In the genomic region with DNA sequence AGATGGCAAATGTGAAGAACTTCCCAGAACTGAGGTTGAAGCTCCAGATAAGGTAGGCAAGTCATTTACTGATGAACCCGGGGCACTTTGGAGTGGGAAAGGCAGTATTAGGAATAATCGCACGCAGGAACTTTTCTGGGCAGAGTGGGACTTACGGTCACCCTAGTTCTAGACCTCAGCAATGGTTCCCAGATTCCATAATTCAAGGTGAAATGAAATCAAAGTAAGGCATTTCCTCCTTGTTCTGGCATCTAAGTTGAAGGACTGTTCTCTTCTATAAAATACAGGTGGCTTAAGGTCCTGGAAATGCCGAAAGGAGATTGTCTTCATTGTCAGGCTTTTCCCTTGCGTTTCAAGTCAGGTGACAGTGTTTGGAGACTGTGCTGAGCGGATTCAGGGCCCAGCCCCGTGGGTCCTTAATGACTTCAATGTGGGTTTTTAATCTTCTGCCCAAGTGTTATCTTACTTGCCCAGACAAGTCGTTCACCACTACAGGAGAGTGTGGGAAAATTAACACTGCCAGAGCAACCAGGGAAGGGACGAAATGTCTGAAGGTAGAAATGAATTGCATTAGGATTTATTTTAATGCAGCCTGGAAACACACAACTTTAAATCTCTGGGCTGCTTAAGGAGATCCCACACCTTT, we compare ENCODE assay signal across 23 cellular contexts. TPM values are rescaled to one million over a fixed set of nuclear protein-coding genes. Genes with fewer than 3 reads are reported as not detected.
DNase-seq lines count a peak whose midpoint lies in the region; ATAC-seq and TF ChIP-seq lines count a peak whose summit lies in the region.
"Had no signal": no experiment of that assay in that cellular context is flagged by ENCODE, and none has a peak within 500 bp of the region (broad histone marks: within the 10 kb centered on the region; RNA-seq: fewer than 3 reads in every experiment).

No MANE protein-coding gene starts in this region.

- peak overlapping the region; percentile 7 for H3K27ac ChIP-seq in mammary epithelial cell (ENCODE audit: insufficient read depth, low read depth, low read length)
- peak overlapping the region; percentile 64 for H3K27ac ChIP-seq in WERI-Rb-1
- H3K27ac ChIP-seq in foreskin keratinocyte: peak overlapping the region; percentile 60
- H3K27ac ChIP-seq in osteoblast (ENCODE audit: low read depth, low read length): no peak overlapping the region
- H3K27ac ChIP-seq: A549, BLaER1 had no signal

- H3K27me3 Mint-ChIP-seq in MCF 10A (ENCODE audit: insufficient read depth, unreplicated experiment): peaks cover 12% of the 10 kb centered on the region
- H3K27me3 Mint-ChIP-seq in naive thymus-derived CD8-positive, alpha-beta T cell: peaks cover 16 to 57% (median 29%) of the 10 kb centered on the region in 5 donors

- no peak overlapping the region for H3K27ac Mint-ChIP-seq in MCF 10A (ENCODE audit: low read depth, unreplicated experiment)
- peak overlapping the region in 1 of 10 donors; percentile 22 for H3K27ac Mint-ChIP-seq in naive thymus-derived CD8-positive, alpha-beta T cell
- H3K27ac Mint-ChIP-seq: CD8-positive, alpha-beta T cell had no signal

- peak overlapping the region; percentile 73 for H2AFZ ChIP-seq in mammary epithelial cell (ENCODE audit: low read depth, low read length)
- H2AFZ ChIP-seq in osteoblast (ENCODE audit: low read length): no peak overlapping the region

- H3K4me3 ChIP-seq in mammary epithelial cell (replicated peaks in 1 of 3; ENCODE audit: insufficient read depth in 1 of 3, low read depth in 2 of 3, low read length in 3 of 3) (peak overlapping the region in 2 of 3 experiments; percentile 8 to 21), WERI-Rb-1 (ENCODE audit: low read depth, low read length) (peak overlapping the region; percentile 33), BE2C (ENCODE audit: low read depth, low read length) (no peak overlapping the region), osteoblast (ENCODE audit: insufficient read depth, low read length) (no peak overlapping the region)
- H3K4me3 ChIP-seq: A549, BLaER1 had no signal

- POLR2A ChIA-PET in MCF 10A (lab: Yijun Ruan, JAX): interaction anchor here (0.7 to 1.2 kb wide), 3 partner anchors 8 to 1095 kb away, joined by 3 read pairs; no protein-coding TSS in a partner anchor
- POLR2A ChIA-PET in naive thymus-derived CD8-positive, alpha-beta T cell (lab: Charles Lee): no interaction called here

- H3K9ac ChIP-seq in mammary epithelial cell (ENCODE audit: insufficient read depth, low read length): no peak overlapping the region
- H3K9ac ChIP-seq: BLaER1 had no signal

- peak; percentile 62 for ATAC-seq in foreskin keratinocyte
- ATAC-seq in naive thymus-derived CD8-positive, alpha-beta T cell: no peak
- no peak for ATAC-seq in GM21576 (IDR thresholded peaks at IDR 0.05; ENCODE audit: unreplicated experiment)
- ATAC-seq: A549; CD8-positive, alpha-beta T cell; PC-3; SK-N-SH treated with all-trans-retinoic acid at 6 μM for 48 hours had no signal

- intact Hi-C loops in mammary epithelial cell (cut with micrococcal nuclease) (loop anchor here (1.0 kb wide), 1 partner anchor 20 kb away; no protein-coding TSS in a partner anchor), MCF 10A (cut with micrococcal nuclease) (no loop called here)

- H4K20me1 ChIP-seq in mammary epithelial cell (ENCODE audit: insufficient read depth, low read length): no peaks in the 10 kb centered on the region
- no peaks in the 10 kb centered on the region for H4K20me1 ChIP-seq in osteoblast (ENCODE audit: insufficient read depth, low read length)
- H4K20me1 ChIP-seq: BLaER1 had no signal

- H3K9me3 ChIP-seq in mammary epithelial cell (replicated peaks; ENCODE audit: insufficient read depth, low read length) (no peaks in the 10 kb centered on the region), WERI-Rb-1 (ENCODE audit: severe bottlenecking) (peaks cover 8% of the 10 kb centered on the region), BE2C (no peaks in the 10 kb centered on the region), osteoblast (ENCODE audit: low read depth, low read length) (no peaks in the 10 kb centered on the region)
- H3K9me3 ChIP-seq: A549, BLaER1 had no signal

- CTCF ChIA-PET in mammary epithelial cell (lab: Charles Lee; ENCODE audit: low non-redundant PET): no interaction called here
- CTCF ChIA-PET in MCF 10A (lab: Yijun Ruan, JAX): interaction anchor here (0.9 to 1.2 kb wide), 2 partner anchors 13 to 14 kb away, joined by 4 to 5 read pairs; no protein-coding TSS in a partner anchor

- no peaks in the 10 kb centered on the region for H3K4me1 Mint-ChIP-seq in MCF 10A (ENCODE audit: insufficient read depth, unreplicated experiment)
- no peaks in the 10 kb centered on the region for H3K4me1 Mint-ChIP-seq in naive thymus-derived CD8-positive, alpha-beta T cell

- dilution Hi-C loops in mammary epithelial cell (cut with HindIII; ENCODE audit: low sequenced_read_pairs): no loop called here

- in situ Hi-C loops in mammary epithelial cell (cut with MboI; ENCODE audit: low sequenced_read_pairs in 2 of 2): no loop called here

- H3K4me2 ChIP-seq in mammary epithelial cell (ENCODE audit: insufficient read depth, low read depth, low read length) (peak overlapping the region; percentile 75), osteoblast (ENCODE audit: insufficient read depth, low read length) (no peak overlapping the region)
- H3K4me2 ChIP-seq: A549, BLaER1 had no signal

- H3K36me3 Mint-ChIP-seq in MCF 10A (ENCODE audit: insufficient read depth, unreplicated experiment): no peaks in the 10 kb centered on the region
- H3K36me3 Mint-ChIP-seq in naive thymus-derived CD8-positive, alpha-beta T cell: no peaks in the 10 kb centered on the region
- H3K36me3 Mint-ChIP-seq: CD8-positive, alpha-beta T cell had no signal

- DNase-seq in mammary epithelial cell (peak; percentile 76), MCF 10A (ENCODE audit: unreplicated experiment) (no peak), WERI-Rb-1 (peak; percentile 76), foreskin keratinocyte (peak; percentile 50 to 59), BE2C (no peak), osteoblast (ENCODE audit: insufficient read length, low spot score, missing footprints) (no peak)
- no peak for DNase-seq in naive thymus-derived CD8-positive, alpha-beta T cell
- DNase-seq: CD8-positive, alpha-beta T cell; DND-41; KG1; NCI-H1436 treated with DMSO at 0.1 percent for 48 hours; NCI-H2227 treated with DMSO at 0.1 percent for 48 hours; NCI-H510A treated with DMSO at 0.1 percent for 48 hours; NCI-H82; PC-3; RPMI8226; SHP77 treated with DMSO at 0.1 percent for 48 hours had no signal

- H3K79me2 ChIP-seq in mammary epithelial cell (ENCODE audit: insufficient read depth, low read length): no peaks in the 10 kb centered on the region
- H3K79me2 ChIP-seq in osteoblast (ENCODE audit: insufficient read depth, low read length): no peaks in the 10 kb centered on the region

- H3K27me3 ChIP-seq in mammary epithelial cell (ENCODE audit: insufficient read depth, low read length) (no peaks in the 10 kb centered on the region), WERI-Rb-1 (ENCODE audit: insufficient read depth, low read depth, severe bottlenecking) (no peaks in the 10 kb centered on the region), foreskin keratinocyte (peaks cover 10% of the 10 kb centered on the region), BE2C (no peaks in the 10 kb centered on the region), osteoblast (ENCODE audit: insufficient read depth, low read length) (no peaks in the 10 kb centered on the region)
- H3K27me3 ChIP-seq: BLaER1 had no signal

- H3K36me3 ChIP-seq in mammary epithelial cell (ENCODE audit: insufficient read depth, low read length) (no peaks in the 10 kb centered on the region), WERI-Rb-1 (no peaks in the 10 kb centered on the region; the same call in 1 of the 2 replicates), BE2C (no peaks in the 10 kb centered on the region), osteoblast (ENCODE audit: insufficient read depth, low read length) (no peaks in the 10 kb centered on the region)
- H3K36me3 ChIP-seq: BLaER1 had no signal

- BruUV-seq in mammary epithelial cell (replicated peaks; lab: Mats Ljungman, UMichigan) (no TSS peak), MCF 10A (replicated peaks; lab: Mats Ljungman, UMichigan) (no TSS peak)

- WGBS in mammary epithelial cell (ENCODE audit: low coverage, missing lambda C conversion rate): 35% methylated on average over 10 of the region's 10 CpGs

- no peak for TF ChIP-seq CTCF in mammary epithelial cell (conservative IDR thresholded peaks at IDR 0.05 in 1 of 2, IDR thresholded peaks at IDR 0.05 in 1 of 2; ENCODE audit: extremely low read depth in 1 of 2, insufficient read depth in 1 of 2, low read depth in 1 of 2, low read length in 2 of 2)
- no peak for TF ChIP-seq CTCF in MCF 10A (IDR thresholded peaks at IDR 0.05; ENCODE audit: unreplicated experiment)
- TF ChIP-seq CTCF in WERI-Rb-1 (IDR thresholded peaks at IDR 0.05; ENCODE audit: low read depth, low read length): no peak
- TF ChIP-seq CTCF in foreskin keratinocyte (conservative IDR thresholded peaks at IDR 0.05): no peak
- TF ChIP-seq CTCF in BE2C (IDR thresholded peaks at IDR 0.05; ENCODE audit: low read depth, low read length): no peak
- TF ChIP-seq CTCF in osteoblast (IDR thresholded peaks at IDR 0.05; ENCODE audit: extremely low read depth, low read depth, low read length): no peak

- H3K4me3 Mint-ChIP-seq in MCF 10A (ENCODE audit: unreplicated experiment): no peak overlapping the region
- no peak overlapping the region for H3K4me3 Mint-ChIP-seq in naive thymus-derived CD8-positive, alpha-beta T cell
- H3K4me3 Mint-ChIP-seq: CD8-positive, alpha-beta T cell had no signal

- peaks cover 1% of the 10 kb centered on the region for H3K9me3 Mint-ChIP-seq in MCF 10A (ENCODE audit: unreplicated experiment)
- H3K9me3 Mint-ChIP-seq in naive thymus-derived CD8-positive, alpha-beta T cell: peaks cover 0 to 6% (median 1%) of the 10 kb centered on the region in 9 donors
- H3K9me3 Mint-ChIP-seq: CD8-positive, alpha-beta T cell had no signal

- H3K4me1 ChIP-seq in mammary epithelial cell (ENCODE audit: insufficient read depth, low read length) (peaks cover 10% of the 10 kb centered on the region), foreskin keratinocyte (peaks cover 13% of the 10 kb centered on the region), BE2C (no peaks in the 10 kb centered on the region), osteoblast (ENCODE audit: insufficient read depth, low read length) (no peaks in the 10 kb centered on the region)
- H3K4me1 ChIP-seq: A549 had no signal

RNA-seq across cellular contexts. Expression of gene STOX2, which starts 52.1 kb away (rescaled TPM):
- total RNA-seq in mammary epithelial cell (10 to 100 TPM in 1 of 2 donors, 1 to 10 TPM in 1; 2.5 to 15.5 TPM), MCF 10A (2022) (1.1 TPM in 2 replicates), foreskin keratinocyte (0.75 and 0.99 TPM in 2 replicates), osteoblast (0.36 and 0.59 TPM in 2 replicates)
- polyA plus RNA-seq in mammary epithelial cell (1.8 TPM), foreskin keratinocyte (0.14 and 0.24 TPM in 2 replicates)
- polyA minus RNA-seq in mammary epithelial cell: not detected
- 11.0 TPM for polyA plus RNA-seq in BE2C (2012; ENCODE audit: insufficient read depth, insufficient read length, low read depth)
- not detected for total RNA-seq in naive thymus-derived CD8-positive, alpha-beta T cell
- polyA plus RNA-seq in naive thymus-derived CD8-positive, alpha-beta T cell: not detected
- total RNA-seq: CD8-positive, alpha-beta T cell; G401; HT-29 had no signal

Comparison
In these comparisons a context has a peak if more than half of its experiments do, and no peak if none do; other contexts are left out.
1. DNase-seq: peak in mammary epithelial cell (single experiment), WERI-Rb-1 (single experiment) and foreskin keratinocyte (2 of 2); none in MCF 10A (single experiment), BE2C (single experiment), osteoblast (single experiment) and naive thymus-derived CD8-positive, alpha-beta T cell (0 of 10).
2. H3K4me3 ChIP-seq: peak in mammary epithelial cell (2 of 3) and WERI-Rb-1 (single experiment); none in BE2C (single experiment) and osteoblast (single experiment).